ENCODE assay signal across 8 cellular contexts in the genomic region with DNA sequence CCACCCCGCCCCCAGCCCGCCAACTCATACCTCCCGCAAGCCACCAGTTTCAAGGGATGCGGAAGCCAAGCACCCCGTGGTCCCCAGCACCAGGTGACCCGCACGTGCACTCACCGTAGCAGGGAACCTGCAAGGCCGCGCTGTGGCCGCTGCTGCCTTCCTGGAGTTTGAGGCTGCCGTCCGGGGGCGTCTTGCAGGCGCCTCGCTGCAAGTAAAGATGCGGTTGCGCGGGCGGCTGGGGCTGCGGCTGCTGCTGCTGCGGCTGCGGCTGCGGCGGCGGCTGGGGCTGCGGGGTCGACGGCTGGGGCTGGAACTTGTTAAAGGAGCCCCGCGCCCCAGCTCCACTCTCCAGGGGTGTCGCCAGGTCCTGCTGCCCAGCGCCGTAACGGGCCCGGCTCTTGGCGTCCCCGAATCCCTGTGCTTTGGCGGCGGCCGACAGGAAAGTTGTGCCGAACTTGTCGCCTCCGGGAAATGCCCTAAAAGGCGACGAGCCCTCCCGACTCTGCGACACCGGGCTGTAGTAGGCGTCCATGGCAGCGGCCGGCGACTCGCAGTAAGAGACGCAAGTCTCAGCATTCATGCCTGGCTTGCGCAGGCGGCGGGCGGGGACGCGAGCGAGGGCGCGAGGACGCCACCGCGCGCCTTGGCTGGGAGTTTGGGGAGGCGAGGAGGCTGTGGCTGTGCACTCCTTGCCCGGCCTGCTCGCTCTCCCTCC. TPM values are rescaled to one million over a fixed set of nuclear protein-coding genes. Genes with fewer than 3 reads are reported as not detected.
DNase-seq lines count a peak whose midpoint lies in the region; ATAC-seq and TF ChIP-seq lines count a peak whose summit lies in the region.

Gene ALX4, minus strand, starts transcription at position 657 of the 715 bp plus-strand sequence. Its CDS starts 77 bp downstream, at position 580.

- H3K27ac ChIP-seq in WERI-Rb-1: no peak within 1 kb of the TSS
- no peak within 1 kb of the TSS for H3K27ac ChIP-seq in heart left ventricle

- intact Hi-C loops in heart left ventricle (cut with DNase I): loop anchor here in 1 of 10 donors (10.0 kb wide), 1 partner anchor 305 kb away; no protein-coding TSS in a partner anchor

- ATAC-seq in heart left ventricle (peak; percentile 51 to 74 (median 70)), GM21381 (IDR thresholded peaks at IDR 0.05; ENCODE audit: unreplicated experiment) (no peak)

- no peak for TF ChIP-seq CTCF in WERI-Rb-1 (IDR thresholded peaks at IDR 0.05; ENCODE audit: low read depth, low read length)
- peak in 2 of 12 donors; percentile 10 to 14 for TF ChIP-seq CTCF in heart left ventricle (IDR thresholded peaks at IDR 0.05)

- H3K27me3 ChIP-seq in WERI-Rb-1 (ENCODE audit: insufficient read depth, low read depth, severe bottlenecking) (peaks cover 96% of the 10 kb centered on the region), heart left ventricle (peaks cover 55 to 100% (median 97%) of the 10 kb centered on the region in 9 donors)

- TF ChIP-seq POLR2A in heart left ventricle (IDR thresholded peaks at IDR 0.05): no peak

- H3K36me3 ChIP-seq in WERI-Rb-1: no peaks in the 10 kb centered on the region
- H3K36me3 ChIP-seq in heart left ventricle: no peaks in the 10 kb centered on the region

- peaks cover 2 to 43% (median 23%) of the 10 kb centered on the region in 12 donors for H3K4me1 ChIP-seq in heart left ventricle

- H3K9me3 ChIP-seq in WERI-Rb-1 (ENCODE audit: severe bottlenecking) (no peaks in the 10 kb centered on the region), heart left ventricle (no peaks in the 10 kb centered on the region)

- peak; percentile 23 for DNase-seq in activated naive CD4-positive, alpha-beta T cell treated with Interleukin-2 at 50 U/mL for 16 hours
- DNase-seq in activated naive CD4-positive, alpha-beta T cell (lab: John Stamatoyannopoulos, UW): no peak
- DNase-seq in WERI-Rb-1: no peak
- DNase-seq in heart left ventricle: peak in 3 of 5 donors; percentile 27 to 62 (median 54)
- DNase-seq in stimulated activated CD4-positive, alpha-beta T cell treated with anti-CD3 and anti-CD28 coated beads, Interleukin-15, amount 100 ng/mL, for 24 hours: peak; percentile 60
- no peak for DNase-seq in GOT3 (lab: John Stamatoyannopoulos, UW)
- no peak for DNase-seq in SW480 (ENCODE audit: low spot score)

- H3K4me3 ChIP-seq in WERI-Rb-1 (ENCODE audit: low read depth, low read length) (peak within 1 kb of the TSS; percentile 23), heart left ventricle (peak within 1 kb of the TSS; percentile 29 to 62 (median 46))

- WGBS in heart left ventricle, 4 donors: 0 to 3% (median 1%) methylated on average over 50 to 71 of the region's 71 CpGs

RNA-seq across cellular contexts. Expression of gene ALX4, which starts in this region (rescaled TPM):
- total RNA-seq in heart left ventricle: under 1 TPM in 7 of 9 donors, not detected in 2; 0.05 to 0.24 (median 0.11) TPM
- under 1 TPM in 1 of 2 donors, not detected in 1; 0.03 TPM for polyA plus RNA-seq in heart left ventricle

Comparison
In these comparisons a context has a peak if more than half of its experiments do, and no peak if none do; other contexts are left out.
1. DNase-seq: peak in activated naive CD4-positive, alpha-beta T cell treated with Interleukin-2 at 50 U/mL for 16 hours (single experiment) and stimulated activated CD4-positive, alpha-beta T cell treated with anti-CD3 and anti-CD28 coated beads, Interleukin-15, amount 100 ng/mL, for 24 hours (single experiment); none in activated naive CD4-positive, alpha-beta T cell (0 of 4), WERI-Rb-1 (single experiment), GOT3 (single experiment) and SW480 (single experiment).
2. Peak in DNase-seq, ATAC-seq and H3K4me3 ChIP-seq in heart left ventricle; RNA of the gene not detected or under 1 TPM.